ENCODE assay signal across 2 cellular contexts in genomic region chr13:102697264-102697663, GRCh38.
A peak's percentile ranks its signal among the peaks of the same experiment; 100 is the strongest.
TF ChIP-seq lines count a peak whose summit lies in the region.

No MANE protein-coding gene starts in this region.

TF ChIP-seq in HepG2, 621 proteins besides CTCF, POLR2A, EP300 and RAD21:
- TF ChIP-seq ZKSCAN1 (IDR thresholded peaks at IDR 0.05; ENCODE audit: low read length) = no peak
- TF ChIP-seq HNF4G (IDR thresholded peaks at IDR 0.05; ENCODE audit: borderline replicate concordance, low read depth, low read length) = peak; percentile 17; the same call in 1 of the 2 replicates
- TF ChIP-seq HNF4G (CRISPR knock-in tag; IDR thresholded peaks at IDR 0.05; ENCODE audit: borderline replicate concordance, low read depth) = no peak
- TF ChIP-seq NCOA1 (CRISPR knock-in tag; IDR thresholded peaks at IDR 0.05) = no peak
- TF ChIP-seq HNF4A (CRISPR knock-in tag; IDR thresholded peaks at IDR 0.05) = peak; percentile 59
- TF ChIP-seq ZFP36L2 (CRISPR knock-in tag; IDR thresholded peaks at IDR 0.05) = no peak
- no peak for TF ChIP-seq MXD1 (CRISPR knock-in tag; IDR thresholded peaks at IDR 0.05)
- TF ChIP-seq ZNF598 (CRISPR knock-in tag; IDR thresholded peaks at IDR 0.05; ENCODE audit: borderline replicate concordance) = no peak
- no peak for TF ChIP-seq SNAPC5 (CRISPR knock-in tag; IDR thresholded peaks at IDR 0.05; ENCODE audit: borderline replicate concordance)
- TF ChIP-seq ZNF878 (CRISPR knock-in tag; IDR thresholded peaks at IDR 0.05) = no peak
- TF ChIP-seq GTF3A (CRISPR knock-in tag; conservative IDR thresholded peaks at IDR 0.05) = no peak
- no peak for TF ChIP-seq ZNF333 (CRISPR knock-in tag; IDR thresholded peaks at IDR 0.05; ENCODE audit: borderline replicate concordance)
- TF ChIP-seq CSRNP1 (CRISPR knock-in tag; IDR thresholded peaks at IDR 0.05) = no peak
- no peak for TF ChIP-seq ASH2L (IDR thresholded peaks at IDR 0.05; ENCODE audit: insufficient read length, low read depth, low read length)
- TF ChIP-seq ZBTB26 (CRISPR knock-in tag; IDR thresholded peaks at IDR 0.05; ENCODE audit: borderline replicate concordance) = no peak
- no peak for TF ChIP-seq MNT (IDR thresholded peaks at IDR 0.05)
- no peak for TF ChIP-seq PBX3 (CRISPR knock-in tag; IDR thresholded peaks at IDR 0.05; ENCODE audit: borderline replicate concordance)
- no peak for TF ChIP-seq NFKBIZ (CRISPR knock-in tag; IDR thresholded peaks at IDR 0.05)

TF ChIP-seq in H1, 55 proteins besides CTCF, POLR2A, EP300 and RAD21:
- TF ChIP-seq SIRT6 (IDR thresholded peaks at IDR 0.05; ENCODE audit: low read length) (no peak), SRF (IDR thresholded peaks at IDR 0.05; ENCODE audit: low read depth, low read length) (no peak), NANOG (IDR thresholded peaks at IDR 0.05; ENCODE audit: insufficient read depth, low read depth, low read length, poor library complexity, severe bottlenecking) (no peak), ZNF274 (IDR thresholded peaks at IDR 0.05; ENCODE audit: borderline replicate concordance, extremely low read depth, low read length) (no peak), SP4 (IDR thresholded peaks at IDR 0.05; ENCODE audit: low read length) (no peak), EZH2 (IDR thresholded peaks at IDR 0.05; ENCODE audit: low read depth, low read length, severe bottlenecking) (no peak)
